ENCODE assay signal across 6 cellular contexts in the genomic region with DNA sequence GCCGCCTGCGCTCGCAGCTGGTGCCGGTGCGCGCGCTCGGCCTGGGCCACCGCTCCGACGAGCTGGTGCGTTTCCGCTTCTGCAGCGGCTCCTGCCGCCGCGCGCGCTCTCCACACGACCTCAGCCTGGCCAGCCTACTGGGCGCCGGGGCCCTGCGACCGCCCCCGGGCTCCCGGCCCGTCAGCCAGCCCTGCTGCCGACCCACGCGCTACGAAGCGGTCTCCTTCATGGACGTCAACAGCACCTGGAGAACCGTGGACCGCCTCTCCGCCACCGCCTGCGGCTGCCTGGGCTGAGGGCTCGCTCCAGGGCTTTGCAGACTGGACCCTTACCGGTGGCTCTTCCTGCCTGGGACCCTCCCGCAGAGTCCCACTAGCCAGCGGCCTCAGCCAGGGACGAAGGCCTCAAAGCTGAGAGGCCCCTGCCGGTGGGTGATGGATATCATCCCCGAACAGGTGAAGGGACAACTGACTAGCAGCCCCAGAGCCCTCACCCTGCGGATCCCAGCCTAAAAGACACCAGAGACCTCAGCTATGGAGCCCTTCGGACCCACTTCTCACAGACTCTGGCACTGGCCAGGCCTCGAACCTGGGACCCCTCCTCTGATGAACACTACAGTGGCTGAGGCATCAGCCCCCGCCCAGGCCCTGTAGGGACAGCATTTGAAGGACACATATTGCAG. TPM values are rescaled to one million over a fixed set of nuclear protein-coding genes. Genes with fewer than 3 reads are reported as not detected.
DNase-seq lines count a peak whose midpoint lies in the region; ATAC-seq and TF ChIP-seq lines count a peak whose summit lies in the region.

No MANE protein-coding gene starts in this region.

- intact Hi-C loops in dendritic cell treated with granulocyte-macrophage colony-stimulating factor and Interleukin-4, amounts not matched to agents 40 ng/mL and 50 ng/mL, for 4 days (cut with micrococcal nuclease), result loop anchor here (1.0 kb wide), 1 partner anchor 10 kb away; a partner anchor contains a TSS

- CTCF ChIA-PET in activated CD8-positive, alpha-beta memory T cell treated with anti-CD3 and anti-CD28 coated beads, Interleukin-2, amount 10 ng/mL, durations not matched to agents 7 days and 5 days (lab: Charles Lee), result interaction anchor here (0.6 to 7.2 kb wide), 7 partner anchors 10 to 223 kb away, joined by 3 to 202 read pairs (median 4); a partner anchor contains a TSS

- no peak overlapping the region for H3K27ac Mint-ChIP-seq in activated CD8-positive, alpha-beta memory T cell treated with anti-CD3 and anti-CD28 coated beads, Interleukin-2, amount 10 ng/mL, durations not matched to agents 7 days and 5 days
- no peak overlapping the region for H3K27ac Mint-ChIP-seq in dendritic cell treated with granulocyte-macrophage colony-stimulating factor and Interleukin-4, amounts not matched to agents 40 ng/mL and 50 ng/mL, for 4 days

- no peak for TF ChIP-seq CTCF in omental fat pad (IDR thresholded peaks at IDR 0.05)

- peaks cover 24% of the 10 kb centered on the region for H3K27me3 Mint-ChIP-seq in activated CD8-positive, alpha-beta memory T cell treated with anti-CD3 and anti-CD28 coated beads, Interleukin-2, amount 10 ng/mL, durations not matched to agents 7 days and 5 days
- peaks cover 27% of the 10 kb centered on the region for H3K27me3 Mint-ChIP-seq in dendritic cell treated with granulocyte-macrophage colony-stimulating factor and Interleukin-4, amounts not matched to agents 40 ng/mL and 50 ng/mL, for 4 days

- no peaks in the 10 kb centered on the region for H3K9me3 Mint-ChIP-seq in activated CD8-positive, alpha-beta memory T cell treated with anti-CD3 and anti-CD28 coated beads, Interleukin-2, amount 10 ng/mL, durations not matched to agents 7 days and 5 days (ENCODE audit: low read depth)
- no peaks in the 10 kb centered on the region for H3K9me3 Mint-ChIP-seq in dendritic cell treated with granulocyte-macrophage colony-stimulating factor and Interleukin-4, amounts not matched to agents 40 ng/mL and 50 ng/mL, for 4 days

- H3K4me3 Mint-ChIP-seq in activated CD8-positive, alpha-beta memory T cell treated with anti-CD3 and anti-CD28 coated beads, Interleukin-2, amount 10 ng/mL, durations not matched to agents 7 days and 5 days, result no peak overlapping the region
- H3K4me3 Mint-ChIP-seq in dendritic cell treated with granulocyte-macrophage colony-stimulating factor and Interleukin-4, amounts not matched to agents 40 ng/mL and 50 ng/mL, for 4 days, result peak overlapping the region; percentile 72

- peaks cover 4% of the 10 kb centered on the region for H3K4me1 Mint-ChIP-seq in activated CD8-positive, alpha-beta memory T cell treated with anti-CD3 and anti-CD28 coated beads, Interleukin-2, amount 10 ng/mL, durations not matched to agents 7 days and 5 days
- H3K4me1 Mint-ChIP-seq in dendritic cell treated with granulocyte-macrophage colony-stimulating factor and Interleukin-4, amounts not matched to agents 40 ng/mL and 50 ng/mL, for 4 days (ENCODE audit: low read depth), result peaks cover 40% of the 10 kb centered on the region

- DNase-seq in activated CD8-positive, alpha-beta memory T cell treated with anti-CD3 and anti-CD28 coated beads, Interleukin-2, amount 10 ng/mL, durations not matched to agents 7 days and 5 days, result no peak
- DNase-seq in activated CD8-positive, alpha-beta memory T cell treated with anti-CD3 and anti-CD28 coated beads, Interleukin-2, amount 50 U/mL, for 4 hours, result no peak
- DNase-seq in omental fat pad (ENCODE audit: low spot score) (no peak), activated gamma-delta T cell (lab: John Stamatoyannopoulos, UW) (no peak)

- ATAC-seq in activated CD8-positive, alpha-beta memory T cell treated with anti-CD3 and anti-CD28 coated beads, Interleukin-2, amount 10 ng/mL, durations not matched to agents 7 days and 5 days, result peak; percentile 58
- ATAC-seq in omental fat pad (ENCODE audit: low FRiP score) (peak; percentile 8), GM21737 (IDR thresholded peaks at IDR 0.05; ENCODE audit: unreplicated experiment) (no peak)

- peaks cover 3% of the 10 kb centered on the region for H3K36me3 Mint-ChIP-seq in activated CD8-positive, alpha-beta memory T cell treated with anti-CD3 and anti-CD28 coated beads, Interleukin-2, amount 10 ng/mL, durations not matched to agents 7 days and 5 days
- no peaks in the 10 kb centered on the region for H3K36me3 Mint-ChIP-seq in dendritic cell treated with granulocyte-macrophage colony-stimulating factor and Interleukin-4, amounts not matched to agents 40 ng/mL and 50 ng/mL, for 4 days (ENCODE audit: low read depth)

RNA-seq across cellular contexts. Expression of a gene that starts 3.0 kb away (rescaled TPM):
- total RNA-seq in activated CD8-positive, alpha-beta memory T cell treated with anti-CD3 and anti-CD28 coated beads, Interleukin-2, amount 10 ng/mL, durations not matched to agents 7 days and 5 days, result not detected
- under 1 TPM in 3 of 4 donors, not detected in 1; 0.19 to 0.72 (median 0.63) TPM for total RNA-seq in omental fat pad

RNA-seq across cellular contexts. Expression of a gene that starts 10.1 kb away (rescaled TPM):
- 10 to 100 TPM; 25.3 to 29.4 TPM for total RNA-seq in activated CD8-positive, alpha-beta memory T cell treated with anti-CD3 and anti-CD28 coated beads, Interleukin-2, amount 10 ng/mL, durations not matched to agents 7 days and 5 days
- 10 to 100 TPM; 18.7 to 23.2 (median 21.1) TPM for total RNA-seq in omental fat pad

RNA-seq across cellular contexts. Expression of a gene that starts 33.2 kb away (rescaled TPM):
- 10 to 100 TPM; 28.1 to 39.8 TPM for total RNA-seq in activated CD8-positive, alpha-beta memory T cell treated with anti-CD3 and anti-CD28 coated beads, Interleukin-2, amount 10 ng/mL, durations not matched to agents 7 days and 5 days
- 10 to 100 TPM; 18.1 to 67.5 (median 23.1) TPM for total RNA-seq in omental fat pad

RNA-seq across cellular contexts. Expression of a gene that starts 38.1 kb away (rescaled TPM):
- 100 to 1,000 TPM; 108 to 139 TPM for total RNA-seq in activated CD8-positive, alpha-beta memory T cell treated with anti-CD3 and anti-CD28 coated beads, Interleukin-2, amount 10 ng/mL, durations not matched to agents 7 days and 5 days
- 100 to 1,000 TPM; 111 to 223 (median 139) TPM for total RNA-seq in omental fat pad

RNA-seq across cellular contexts. Expression of a gene that starts 42.4 kb away (rescaled TPM):
- 10 to 100 TPM; 20.1 to 25.5 TPM for total RNA-seq in activated CD8-positive, alpha-beta memory T cell treated with anti-CD3 and anti-CD28 coated beads, Interleukin-2, amount 10 ng/mL, durations not matched to agents 7 days and 5 days
- 10 to 100 TPM; 20.3 to 67.9 (median 42.6) TPM for total RNA-seq in omental fat pad
